Comparison of ENCODE assay signal across 20 cellular contexts in genomic region chr22:19769393-19769715, GRCh38. TPM values are rescaled to one million over a fixed set of nuclear protein-coding genes. Genes with fewer than 3 reads are reported as not detected.
DNase-seq lines count a peak whose midpoint lies in the region; ATAC-seq and TF ChIP-seq lines count a peak whose summit lies in the region.
"Had no signal": no experiment of that assay in that cellular context is flagged by ENCODE, and none has a peak within 500 bp of the region (broad histone marks: within the 10 kb centered on the region; RNA-seq: fewer than 3 reads in every experiment).

No MANE protein-coding gene starts in this region.

- no peak overlapping the region for H3K4me2 ChIP-seq in neuronal stem cell (ENCODE audit: insufficient read depth, low read length, poor library complexity, severe bottlenecking)

- peak overlapping the region in 1 of 3 donors; percentile 23 for H3K27ac Mint-ChIP-seq in IgD-negative memory B cell
- no peak overlapping the region for H3K27ac Mint-ChIP-seq in immature natural killer cell
- H3K27ac Mint-ChIP-seq: CD4-positive, alpha-beta memory T cell had no signal

- peak overlapping the region; percentile 57 for H3K18ac ChIP-seq in neuronal stem cell (ENCODE audit: low read length)

- peaks cover 16 to 22% (median 21%) of the 10 kb centered on the region in 3 donors for H3K4me1 Mint-ChIP-seq in IgD-negative memory B cell
- H3K4me1 Mint-ChIP-seq in immature natural killer cell = peaks cover 5 to 22% of the 10 kb centered on the region in 2 donors

- peaks cover 69% of the 10 kb centered on the region for H3K27me3 Mint-ChIP-seq in IgD-negative memory B cell
- H3K27me3 Mint-ChIP-seq in immature natural killer cell (ENCODE audit: low read depth in 3 of 3) = peaks cover 2 to 24% (median 12%) of the 10 kb centered on the region in 3 donors

- no peaks in the 10 kb centered on the region for H3K36me3 ChIP-seq in left ventricle myocardium inferior
- H3K36me3 ChIP-seq in neuronal stem cell (replicated peaks in 1 of 2; ENCODE audit: control insufficient read depth in 2 of 2, insufficient read depth in 2 of 2, low read length in 2 of 2) = no peaks in the 10 kb centered on the region

- DNase-seq in Right ventricle myocardium superior (peak; percentile 36), left ventricle myocardium inferior (no peak), immature natural killer cell (no peak), neuronal stem cell (ENCODE audit: low spot score) (no peak), NCI-H2196 treated with DMSO at 0.1 percent for 48 hours (lab: John Stamatoyannopoulos, UW; ENCODE audit: unreplicated experiment) (no peak), epidermal melanocyte (ENCODE audit: insufficient read length, low spot score) (no peak), NAMALWA (ENCODE audit: low spot score) (no peak)
- DNase-seq: C1 segment of cervical spinal cord; CD4-positive, alpha-beta memory T cell; COR-L47; GOT3; HCEC 1CT; Karpas-422; NCI-H1105 treated with DMSO at 0.1 percent for 48 hours; NCI-H2029; NCI-H2227 treated with DMSO at 0.1 percent for 48 hours; NCI-H526 treated with DMSO at 0.1 percent for 48 hours; RPMI8226; SHP77 treated with DMSO at 0.1 percent for 48 hours had no signal

- no peak overlapping the region for H4K91ac ChIP-seq in neuronal stem cell (ENCODE audit: low read depth, low read length, poor library complexity)

- peak overlapping the region; percentile 66 for H3K23ac ChIP-seq in neuronal stem cell (ENCODE audit: low read depth, low read length, poor library complexity)

- intact Hi-C loops in Right ventricle myocardium superior (cut with DNase I) = no loop called here
- intact Hi-C loops in left ventricle myocardium inferior (cut with micrococcal nuclease) = no loop called here

- no peak overlapping the region for H4K8ac ChIP-seq in neuronal stem cell (ENCODE audit: low read depth, low read length)

- H2AK5ac ChIP-seq in neuronal stem cell (ENCODE audit: low read depth, low read length) = peak overlapping the region; percentile 30

- H3K4me3 Mint-ChIP-seq in IgD-negative memory B cell = peak overlapping the region in 3 of 4 donors; percentile 24 to 68 (median 54)
- H3K4me3 Mint-ChIP-seq in immature natural killer cell = peak overlapping the region in 3 of 5 donors; percentile 27 to 38 (median 29)

- H3K4me3 ChIP-seq in left ventricle myocardium inferior = no peak overlapping the region
- H3K4me3 ChIP-seq in neuronal stem cell (ENCODE audit: low read length in 2 of 2) = no peak overlapping the region

- TF ChIP-seq CTCF in left ventricle myocardium inferior (IDR thresholded peaks at IDR 0.05; ENCODE audit: borderline replicate concordance) = no peak

- no peaks in the 10 kb centered on the region for H3K79me1 ChIP-seq in neuronal stem cell (ENCODE audit: low read depth, low read length)

- H3K27me3 ChIP-seq in left ventricle myocardium inferior (ENCODE audit: low read depth) (peaks cover 99% of the 10 kb centered on the region), neuronal stem cell (ENCODE audit: control insufficient read depth in 3 of 3, insufficient read depth in 3 of 3, low read depth in 1 of 3, low read length in 3 of 3) (peaks cover 44 to 97% (median 57%) of the 10 kb centered on the region in 3 experiments)

- H3K9me3 Mint-ChIP-seq in IgD-negative memory B cell (peaks cover 0 to 5% (median 0%) of the 10 kb centered on the region in 3 donors), immature natural killer cell (no peaks in the 10 kb centered on the region)
- H3K9me3 Mint-ChIP-seq: CD4-positive, alpha-beta memory T cell had no signal

- H3K36me3 Mint-ChIP-seq in IgD-negative memory B cell (peaks cover 3% of the 10 kb centered on the region), immature natural killer cell (no peaks in the 10 kb centered on the region)
- H3K36me3 Mint-ChIP-seq: CD4-positive, alpha-beta memory T cell had no signal

- H2AFZ ChIP-seq in neuronal stem cell (ENCODE audit: low read length) = no peak overlapping the region

- H2BK5ac ChIP-seq in neuronal stem cell (ENCODE audit: low read length) = no peak overlapping the region

- no peak overlapping the region for H3K27ac ChIP-seq in left ventricle myocardium inferior (replicated peaks)
- H3K27ac ChIP-seq in neuronal stem cell (replicated peaks; ENCODE audit: low read length) = no peak overlapping the region

- no peak overlapping the region for H2BK15ac ChIP-seq in neuronal stem cell (ENCODE audit: low read length)

- WGBS in neuronal stem cell (ENCODE audit: extremely low coverage in 2 of 2, insufficient read length in 2 of 2, insufficient replicate concordance in 1 of 2), 2 donors = no CpG with 5 or more reads among the region's 12 CpGs

- H3K4me1 ChIP-seq in left ventricle myocardium inferior (peaks cover 44% of the 10 kb centered on the region), neuronal stem cell (ENCODE audit: control insufficient read depth in 2 of 2, insufficient read depth in 1 of 2, low read depth in 1 of 2, low read length in 2 of 2) (peaks cover 8 to 13% of the 10 kb centered on the region in 2 donors)

- H3K9me3 ChIP-seq in left ventricle myocardium inferior (replicated peaks) (no peaks in the 10 kb centered on the region), neuronal stem cell (replicated peaks in 1 of 2; ENCODE audit: control insufficient read depth in 2 of 2, insufficient read depth in 1 of 2, low read depth in 1 of 2, low read length in 2 of 2) (peaks cover 6 to 8% of the 10 kb centered on the region in 2 donors)

- no peak overlapping the region for H3K14ac ChIP-seq in neuronal stem cell (ENCODE audit: low read length)

- no peak overlapping the region for H3K9ac ChIP-seq in neuronal stem cell (ENCODE audit: low read depth, low read length, poor library complexity)

- H2BK12ac ChIP-seq in neuronal stem cell (ENCODE audit: low read length) = no peak overlapping the region

- H3K4ac ChIP-seq in neuronal stem cell (ENCODE audit: low read length) = no peak overlapping the region

- no peak for ATAC-seq in Right ventricle myocardium superior (ENCODE audit: poor library complexity)

- H2BK120ac ChIP-seq in neuronal stem cell (ENCODE audit: low read depth, low read length) = no peak overlapping the region

RNA-seq across cellular contexts. Expression of gene TBX1, which starts 8.8 kb away (rescaled TPM):
- total RNA-seq in Right ventricle myocardium superior = 3.2 TPM
- 8.0 TPM for total RNA-seq in left ventricle myocardium inferior
- polyA plus RNA-seq in IgD-negative memory B cell = not detected
- polyA plus RNA-seq in immature natural killer cell = under 1 TPM in 1 of 3 donors, not detected in 2; 0.12 TPM
- 0.31 TPM for polyA plus RNA-seq in neuronal stem cell (2013, experiment 1 of 2)
- polyA plus RNA-seq in neuronal stem cell (2013, experiment 2 of 2) = 0.26 TPM
- total RNA-seq: CD4-positive, alpha-beta memory T cell had no signal
- polyA plus RNA-seq: CD4-positive, alpha-beta memory T cell had no signal

RNA-seq across cellular contexts. Expression of gene GP1BB, which starts 46.0 kb away (rescaled TPM):
- total RNA-seq in Right ventricle myocardium superior (not detected), left ventricle myocardium inferior (not detected)
- polyA plus RNA-seq in IgD-negative memory B cell (2.0 TPM), immature natural killer cell (10 to 100 TPM in 1 of 3 donors, under 1 TPM in 2; 0.53 to 10.1 (median 0.95) TPM)
- polyA plus RNA-seq in neuronal stem cell (2013, experiment 1 of 2) = 2.5 TPM
- 2.6 TPM for polyA plus RNA-seq in neuronal stem cell (2013, experiment 2 of 2)
- total RNA-seq: CD4-positive, alpha-beta memory T cell had no signal
- polyA plus RNA-seq: CD4-positive, alpha-beta memory T cell had no signal

RNA-seq across cellular contexts. Expression of gene SEPTIN5, which starts 55.1 kb away (rescaled TPM):
- 123 TPM for total RNA-seq in Right ventricle myocardium superior
- total RNA-seq in left ventricle myocardium inferior = 141 TPM
- polyA plus RNA-seq in IgD-negative memory B cell = 0.43 TPM
- polyA plus RNA-seq in immature natural killer cell = 1 to 10 TPM in 1 of 3 donors, under 1 TPM in 1, not detected in 1; 0.36 to 2.2 TPM
- polyA plus RNA-seq in neuronal stem cell (2013, experiment 1 of 2) = 23.1 TPM
- 21.3 TPM for polyA plus RNA-seq in neuronal stem cell (2013, experiment 2 of 2)
- total RNA-seq: CD4-positive, alpha-beta memory T cell had no signal
- polyA plus RNA-seq: CD4-positive, alpha-beta memory T cell had no signal
